8 cellular contexts compared by ENCODE assay signal in the genomic region with DNA sequence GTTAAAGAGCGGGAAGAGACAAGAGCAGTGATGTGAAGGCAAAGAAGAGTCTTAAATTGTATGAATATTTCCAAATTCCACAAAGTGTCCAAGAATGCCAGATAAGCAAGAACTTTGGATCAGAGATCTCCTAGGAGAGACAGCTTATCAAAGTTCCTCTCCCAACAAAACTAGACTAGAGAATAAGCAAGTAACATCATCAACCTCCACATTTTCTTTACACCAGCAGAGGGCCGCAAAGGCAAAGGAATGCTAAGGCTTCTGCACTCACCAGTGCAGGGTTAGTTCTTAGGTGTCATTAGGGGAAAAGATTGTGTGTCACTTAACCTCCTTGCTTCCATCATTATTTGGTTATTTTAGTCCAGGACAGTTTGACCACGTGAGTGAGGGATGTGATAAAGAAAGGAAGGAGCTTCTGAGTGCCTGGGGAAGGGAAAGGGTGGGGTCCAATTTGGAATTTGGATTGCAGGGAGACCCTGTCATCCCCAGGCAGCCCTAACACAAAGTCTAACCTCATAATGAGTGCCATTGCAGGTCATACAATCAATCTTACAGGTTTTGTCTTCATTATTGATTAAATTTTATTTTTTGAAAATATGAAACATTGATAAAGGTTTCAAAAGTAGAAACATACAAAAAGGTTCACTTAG. TPM values are rescaled to one million over a fixed set of nuclear protein-coding genes. Genes with fewer than 3 reads are reported as not detected.
A peak's percentile ranks its signal among the peaks of the same experiment; 100 is the strongest.
DNase-seq lines count a peak whose midpoint lies in the region; ATAC-seq and TF ChIP-seq lines count a peak whose summit lies in the region.

No MANE protein-coding gene starts in this region.

- H3K27ac ChIP-seq in SJSA1 = no peak overlapping the region

- H3K4me1 ChIP-seq in SJSA1 (replicated peaks) = no peaks in the 10 kb centered on the region

- H3K4me3 Mint-ChIP-seq in glutamatergic neuron (ENCODE audit: unreplicated experiment) (no peak overlapping the region), progenitor cell of endocrine pancreas (ENCODE audit: low read depth) (no peak overlapping the region)

- peak; percentile 70 for DNase-seq in EL
- peak; percentile 88 to 94 for DNase-seq in Kasumi-1 (lab: John Stamatoyannopoulos, UW)
- DNase-seq in SJSA1 (ENCODE audit: low read depth in 1 of 2, low spot score in 2 of 2) = peak; percentile 49 to 52
- peak; percentile 61 for DNase-seq in activated naive CD4-positive, alpha-beta T cell treated with anti-CD3 and anti-CD28 coated beads, Interleukin-2, amount 50 U/mL, for 16 hours
- DNase-seq in glutamatergic neuron = peak; percentile 65
- DNase-seq in progenitor cell of endocrine pancreas (ENCODE audit: low spot score, unreplicated experiment) = peak; percentile 34
- no peak for DNase-seq in mesenteric fat pad (ENCODE audit: low spot score)

- no peaks in the 10 kb centered on the region for H3K36me3 Mint-ChIP-seq in glutamatergic neuron (ENCODE audit: unreplicated experiment)
- H3K36me3 Mint-ChIP-seq in progenitor cell of endocrine pancreas (ENCODE audit: insufficient read depth) = no peaks in the 10 kb centered on the region

- H3K4me3 ChIP-seq in SJSA1 = no peak overlapping the region

- H3K9me3 Mint-ChIP-seq in glutamatergic neuron (ENCODE audit: unreplicated experiment) (no peaks in the 10 kb centered on the region), progenitor cell of endocrine pancreas (ENCODE audit: low read depth) (no peaks in the 10 kb centered on the region)

- H3K27ac Mint-ChIP-seq in glutamatergic neuron (ENCODE audit: unreplicated experiment) = no peak overlapping the region
- no peak overlapping the region for H3K27ac Mint-ChIP-seq in progenitor cell of endocrine pancreas

- H3K9me3 ChIP-seq in SJSA1 (replicated peaks) = no peaks in the 10 kb centered on the region

- peaks cover 5% of the 10 kb centered on the region for H3K4me1 Mint-ChIP-seq in glutamatergic neuron (ENCODE audit: low read depth, unreplicated experiment)
- peaks cover 5% of the 10 kb centered on the region for H3K4me1 Mint-ChIP-seq in progenitor cell of endocrine pancreas (ENCODE audit: low read depth)

- no peaks in the 10 kb centered on the region for H3K36me3 ChIP-seq in SJSA1

- H3K27me3 ChIP-seq in SJSA1 (replicated peaks) = no peaks in the 10 kb centered on the region

- peak; percentile 88 for ATAC-seq in GM21619 (IDR thresholded peaks at IDR 0.05; ENCODE audit: unreplicated experiment)

- H3K27me3 Mint-ChIP-seq in glutamatergic neuron (ENCODE audit: unreplicated experiment) = peaks cover 1% of the 10 kb centered on the region
- H3K27me3 Mint-ChIP-seq in progenitor cell of endocrine pancreas = no peaks in the 10 kb centered on the region

- TF ChIP-seq CTCF in glutamatergic neuron (IDR thresholded peaks at IDR 0.05; ENCODE audit: partially characterized antibody, unreplicated experiment) (peak; percentile 61), progenitor cell of endocrine pancreas (IDR thresholded peaks at IDR 0.05; ENCODE audit: unreplicated experiment) (peak; percentile 80)

RNA-seq across cellular contexts. Expression of a gene that starts 7.5 kb away (rescaled TPM):
- 159 and 204 TPM in 2 replicates for total RNA-seq in SJSA1 (2014; rRNA removed; shearing (Covaris generic))
- 17.5 TPM for total RNA-seq in glutamatergic neuron (ENCODE audit: unreplicated experiment)
- 50.6 and 52.7 TPM in 2 replicates for total RNA-seq in progenitor cell of endocrine pancreas
- 52.4 TPM for total RNA-seq in mesenteric fat pad
